Comparison of ENCODE assay signal across 32 cellular contexts in genomic region chr12:57258977-57259970, GRCh38. TPM values are rescaled to one million over a fixed set of nuclear protein-coding genes. Genes with fewer than 3 reads are reported as not detected.
A peak's percentile ranks its signal among the peaks of the same experiment; 100 is the strongest.
DNase-seq lines count a peak whose midpoint lies in the region; ATAC-seq and TF ChIP-seq lines count a peak whose summit lies in the region.
"Had no signal": no experiment of that assay in that cellular context is flagged by ENCODE, and none has a peak within 500 bp of the region (broad histone marks: within the 10 kb centered on the region; RNA-seq: fewer than 3 reads in every experiment).

No MANE protein-coding gene starts in this region.

- H3K4me1 ChIP-seq in fibroblast of lung (ENCODE audit: control insufficient read depth, extremely low read depth, insufficient read depth, low read length) (no peaks in the 10 kb centered on the region), right cardiac atrium (ENCODE audit: control insufficient read depth, insufficient read depth, low read length) (peaks cover 3% of the 10 kb centered on the region), colonic mucosa (no peaks in the 10 kb centered on the region)

- TF ChIP-seq CTCF in fibroblast of lung (conservative IDR thresholded peaks at IDR 0.05 in 1 of 2, IDR thresholded peaks at IDR 0.05 in 1 of 2; ENCODE audit: low read depth in 1 of 2, low read length in 2 of 2) (no peak), colonic mucosa (IDR thresholded peaks at IDR 0.05) (no peak)

- H3K36me3 Mint-ChIP-seq in natural killer cell treated with Interleukin-12 subunit alpha and Interleukin-12 subunit beta and Interleukin-15 and Interleukin-18, amount 100 ng/mL, for 72 hours, result no peaks in the 10 kb centered on the region

- DNase-seq in fibroblast of lung (ENCODE audit: low read depth in 2 of 2) (peak; percentile 44 to 76), right cardiac atrium (peak; percentile 39 to 80 (median 79)), posterior vena cava (ENCODE audit: low spot score) (peak; percentile 64), colonic mucosa (no peak)
- DNase-seq in natural killer cell treated with Interleukin-12 subunit alpha and Interleukin-12 subunit beta and Interleukin-15 and Interleukin-18, amount 100 ng/mL, for 72 hours (ENCODE audit: low spot score), result no peak
- DNase-seq in activated CD4-positive, alpha-beta T cell treated with anti-CD3 and anti-CD28 coated beads for 1 hour, result no peak
- DNase-seq: ACHN; activated CD4-positive, alpha-beta T cell treated with anti-CD3 and anti-CD28 coated beads for 48 hours; caudate nucleus; CD8-positive, alpha-beta T cell; dermis blood vessel endothelial cell; endodermal cell; hippocampal formation; NCI-H1417; NCI-H2081 treated with DMSO at 0.1 percent for 48 hours; NCI-H446 treated with DMSO at 0.1 percent for 48 hours; NCI-H82; substantia nigra; T1000; upper lobe of left lung had no signal

- no peaks in the 10 kb centered on the region for H3K27me3 ChIP-seq in fibroblast of lung (ENCODE audit: control insufficient read depth, insufficient read depth, low read length)
- no peaks in the 10 kb centered on the region for H3K27me3 ChIP-seq in right cardiac atrium (ENCODE audit: control insufficient read depth, insufficient read depth)
- no peaks in the 10 kb centered on the region for H3K27me3 ChIP-seq in colonic mucosa
- H3K27me3 ChIP-seq: neural progenitor cell, SJCRH30, upper lobe of left lung had no signal

- H2AFZ ChIP-seq in fibroblast of lung (ENCODE audit: low read length), result no peak overlapping the region
- H2AFZ ChIP-seq: neural progenitor cell had no signal

- intact Hi-C loops in right cardiac atrium (cut with DNase I), result no loop called here
- intact Hi-C loops in posterior vena cava (cut with DNase I), result loop anchor here in 1 of 2 donors (5.0 kb wide), 1 partner anchor 1412 kb away; no protein-coding TSS in a partner anchor
- intact Hi-C loops in colonic mucosa (cut with DNase I), result no loop called here

- no peak overlapping the region for H3K4me3 Mint-ChIP-seq in natural killer cell treated with Interleukin-12 subunit alpha and Interleukin-12 subunit beta and Interleukin-15 and Interleukin-18, amount 100 ng/mL, for 72 hours
- H3K4me3 Mint-ChIP-seq: activated naive CD4-positive, alpha-beta T cell treated with anti-CD3 and anti-CD28 coated beads, Interleukin-2, amount 50 U/mL, for 24 hours; B cell; CD8-positive, alpha-beta T cell; endodermal cell; memory B cell; neural progenitor cell; stimulated activated effector memory CD8-positive, alpha-beta T cell treated with anti-CD3 and anti-CD28 coated beads, Interleukin-12 subunit alpha, Interleukin-12 subunit beta, amount 100 ng/mL, for 72 hours had no signal

- H3K9ac ChIP-seq in fibroblast of lung (ENCODE audit: insufficient read depth, low read length) (no peak overlapping the region), colonic mucosa (ENCODE audit: low read depth in 2 of 2, low read length in 2 of 2) (no peak overlapping the region)
- H3K9ac ChIP-seq: neural progenitor cell had no signal

- H3K4me3 ChIP-seq in fibroblast of lung (replicated peaks in 1 of 4; ENCODE audit: control extremely low read depth in 1 of 4, insufficient read depth in 1 of 4, low read depth in 3 of 4, low read length in 4 of 4) (no peak overlapping the region), right cardiac atrium (ENCODE audit: low read length) (no peak overlapping the region), colonic mucosa (no peak overlapping the region)
- H3K4me3 ChIP-seq: neural progenitor cell, SJCRH30, upper lobe of left lung had no signal

- ATAC-seq in SK-N-SH treated with all-trans-retinoic acid at 6 μM for 48 hours, result no peak
- peak; percentile 68 for ATAC-seq in right cardiac atrium
- no peak for ATAC-seq in natural killer cell treated with Interleukin-12 subunit alpha and Interleukin-12 subunit beta and Interleukin-15 and Interleukin-18, amount 100 ng/mL, for 72 hours
- no peak for ATAC-seq in GM21529 (IDR thresholded peaks at IDR 0.05; ENCODE audit: unreplicated experiment)
- ATAC-seq: CD8-positive, alpha-beta T cell; esophagus mucosa; stimulated activated effector memory CD8-positive, alpha-beta T cell treated with anti-CD3 and anti-CD28 coated beads, Interleukin-12 subunit alpha, Interleukin-12 subunit beta, amount 100 ng/mL, for 72 hours had no signal

- H3K27ac ChIP-seq in fibroblast of lung (ENCODE audit: insufficient read depth, low read length) (no peak overlapping the region), right cardiac atrium (ENCODE audit: low read length) (peak overlapping the region; percentile 63), colonic mucosa (no peak overlapping the region)
- H3K27ac ChIP-seq: neural progenitor cell, SJCRH30, upper lobe of left lung, VCaP had no signal

- no peaks in the 10 kb centered on the region for H4K20me1 ChIP-seq in fibroblast of lung (ENCODE audit: control insufficient read depth, extremely low read depth, insufficient read depth, low read length)

- no peaks in the 10 kb centered on the region for H3K9me3 Mint-ChIP-seq in natural killer cell treated with Interleukin-12 subunit alpha and Interleukin-12 subunit beta and Interleukin-15 and Interleukin-18, amount 100 ng/mL, for 72 hours
- H3K9me3 Mint-ChIP-seq: activated naive CD4-positive, alpha-beta T cell treated with anti-CD3 and anti-CD28 coated beads, Interleukin-2, amount 50 U/mL, for 24 hours; activated T-helper 2 cell treated with anti-CD3 and anti-CD28 coated beads, Interferon-gamma antibody, Interleukin-2, Interleukin-4, amounts not matched to agents 10 μg/mL and 5 μg/mL and 100 μg/mL, durations not matched to agents 14 hours and 24 hours and 36 hours; CD8-positive, alpha-beta T cell; endodermal cell; memory B cell; neural progenitor cell; stimulated activated effector memory CD8-positive, alpha-beta T cell treated with anti-CD3 and anti-CD28 coated beads, Interleukin-12 subunit alpha, Interleukin-12 subunit beta, amount 100 ng/mL, for 72 hours had no signal

- H3K4me1 Mint-ChIP-seq in natural killer cell treated with Interleukin-12 subunit alpha and Interleukin-12 subunit beta and Interleukin-15 and Interleukin-18, amount 100 ng/mL, for 72 hours (ENCODE audit: low read depth in 2 of 2), result peaks cover 0 to 4% of the 10 kb centered on the region in 2 donors
- H3K4me1 Mint-ChIP-seq: stimulated activated effector memory CD8-positive, alpha-beta T cell treated with anti-CD3 and anti-CD28 coated beads, Interleukin-12 subunit alpha, Interleukin-12 subunit beta, amount 100 ng/mL, for 72 hours had no signal

- H3K36me3 ChIP-seq in fibroblast of lung (ENCODE audit: control insufficient read depth, insufficient read depth, low read length), result peaks cover 14% of the 10 kb centered on the region
- H3K36me3 ChIP-seq in colonic mucosa, result no peaks in the 10 kb centered on the region
- H3K36me3 ChIP-seq: neural progenitor cell, SJCRH30 had no signal

- WGBS in right cardiac atrium, result 51% methylated on average over 6 of the region's 6 CpGs

- H3K27me3 Mint-ChIP-seq in natural killer cell treated with Interleukin-12 subunit alpha and Interleukin-12 subunit beta and Interleukin-15 and Interleukin-18, amount 100 ng/mL, for 72 hours, result no peaks in the 10 kb centered on the region
- H3K27me3 Mint-ChIP-seq: activated naive CD4-positive, alpha-beta T cell treated with anti-CD3 and anti-CD28 coated beads, Interleukin-2, amount 50 U/mL, for 24 hours; B cell; memory B cell had no signal

- H3K9me3 ChIP-seq in fibroblast of lung (ENCODE audit: control insufficient read depth, insufficient read depth, low read depth, low read length) (no peaks in the 10 kb centered on the region), right cardiac atrium (ENCODE audit: control insufficient read depth, low read length) (no peaks in the 10 kb centered on the region), colonic mucosa (no peaks in the 10 kb centered on the region)
- H3K9me3 ChIP-seq: SJCRH30, upper lobe of left lung had no signal

- H3K4me2 ChIP-seq in fibroblast of lung (ENCODE audit: extremely low read depth, insufficient read depth, low read length), result no peak overlapping the region

- no peak overlapping the region for H3K27ac Mint-ChIP-seq in natural killer cell treated with Interleukin-12 subunit alpha and Interleukin-12 subunit beta and Interleukin-15 and Interleukin-18, amount 100 ng/mL, for 72 hours
- H3K27ac Mint-ChIP-seq: activated naive CD4-positive, alpha-beta T cell treated with anti-CD3 and anti-CD28 coated beads, Interleukin-2, amount 50 U/mL, for 24 hours; activated T-helper 2 cell treated with anti-CD3 and anti-CD28 coated beads, Interferon-gamma antibody, Interleukin-2, Interleukin-4, amounts not matched to agents 10 μg/mL and 5 μg/mL and 100 μg/mL, durations not matched to agents 14 hours and 24 hours and 36 hours; B cell; CD8-positive, alpha-beta T cell; endodermal cell; memory B cell; neural progenitor cell; stimulated activated effector memory CD8-positive, alpha-beta T cell treated with anti-CD3 and anti-CD28 coated beads, Interleukin-12 subunit alpha, Interleukin-12 subunit beta, amount 100 ng/mL, for 72 hours had no signal

- H3K79me2 ChIP-seq in fibroblast of lung (ENCODE audit: control insufficient read depth, insufficient read depth, low read length), result no peaks in the 10 kb centered on the region

RNA-seq across cellular contexts. Expression of gene STAC3, which starts 8.3 kb away (rescaled TPM):
- total RNA-seq in fibroblast of lung (0.26 and 0.33 TPM in 2 replicates), right cardiac atrium (1 to 10 TPM in 3 of 4 donors, under 1 TPM in 1; 0.91 to 2.3 (median 1.6) TPM), posterior vena cava (1 to 10 TPM; 1.2 to 2.8 TPM), colonic mucosa (1 to 10 TPM; 1.9 to 2.7 TPM)
- polyA plus RNA-seq in fibroblast of lung (0.18 and 0.33 TPM in 2 replicates), right cardiac atrium (1.2 TPM)
- 0.38 and 0.51 TPM in 2 replicates for polyA plus RNA-seq in fibroblast of lung (2012)
- 1.4 TPM in 1 of 2 replicates, not detected in the other for polyA minus RNA-seq in fibroblast of lung (ENCODE audit: low replicate concordance)
- total RNA-seq in natural killer cell treated with Interleukin-12 subunit alpha and Interleukin-12 subunit beta and Interleukin-15 and Interleukin-18, amount 100 ng/mL, for 72 hours, result 1 to 10 TPM; 2.5 to 6.1 TPM
- total RNA-seq: dermis blood vessel endothelial cell, H4 had no signal

RNA-seq across cellular contexts. Expression of gene SHMT2, which starts 29.8 kb away (rescaled TPM):
- total RNA-seq in fibroblast of lung, result 358 and 380 TPM in 2 replicates
- 139 and 154 TPM in 2 replicates for polyA plus RNA-seq in fibroblast of lung
- 144 and 150 TPM in 2 replicates for polyA plus RNA-seq in fibroblast of lung (2012)
- polyA minus RNA-seq in fibroblast of lung (ENCODE audit: low replicate concordance), result 360 and 376 TPM in 2 replicates
- total RNA-seq in right cardiac atrium, result 10 to 100 TPM; 27.4 to 33.2 (median 29.9) TPM
- polyA plus RNA-seq in right cardiac atrium, result 17.9 TPM
- 10 to 100 TPM; 53.2 to 53.7 TPM for total RNA-seq in posterior vena cava
- 100 to 1,000 TPM; 262 to 355 TPM for total RNA-seq in natural killer cell treated with Interleukin-12 subunit alpha and Interleukin-12 subunit beta and Interleukin-15 and Interleukin-18, amount 100 ng/mL, for 72 hours
- 100 to 1,000 TPM in 1 of 2 donors, 10 to 100 TPM in 1; 69.4 to 160 TPM for total RNA-seq in colonic mucosa

RNA-seq across cellular contexts. Expression of gene NXPH4, which starts 42.7 kb away (rescaled TPM):
- total RNA-seq in fibroblast of lung (0.50 and 1.0 TPM in 2 replicates), right cardiac atrium (under 1 TPM in 3 of 4 donors, not detected in 1; 0.11 to 0.39 (median 0.29) TPM), posterior vena cava (under 1 TPM; 0.24 to 0.79 TPM), colonic mucosa (under 1 TPM in 1 of 2 donors, not detected in 1; 0.27 TPM)
- polyA plus RNA-seq in fibroblast of lung (0.30 and 1.9 TPM in 2 replicates), right cardiac atrium (1.2 TPM)
- polyA plus RNA-seq in fibroblast of lung (2012), result 1.6 and 10.2 TPM in 2 replicates
- 1.0 and 12.0 TPM in 2 replicates for polyA minus RNA-seq in fibroblast of lung (ENCODE audit: low replicate concordance)
- under 1 TPM in 1 of 2 donors, not detected in 1; 0.73 TPM for total RNA-seq in natural killer cell treated with Interleukin-12 subunit alpha and Interleukin-12 subunit beta and Interleukin-15 and Interleukin-18, amount 100 ng/mL, for 72 hours

Comparison
In these comparisons a context has a peak if more than half of its experiments do, and no peak if none do; other contexts are left out.
1. ATAC-seq: peak in right cardiac atrium (2 of 2); none in SK-N-SH treated with all-trans-retinoic acid at 6 μM for 48 hours (single experiment), natural killer cell treated with Interleukin-12 subunit alpha and Interleukin-12 subunit beta and Interleukin-15 and Interleukin-18, amount 100 ng/mL, for 72 hours (0 of 2) and GM21529 (single experiment).
2. DNase-seq: peak in fibroblast of lung (2 of 2), right cardiac atrium (3 of 3) and posterior vena cava (single experiment); none in natural killer cell treated with Interleukin-12 subunit alpha and Interleukin-12 subunit beta and Interleukin-15 and Interleukin-18, amount 100 ng/mL, for 72 hours (single experiment), colonic mucosa (single experiment) and activated CD4-positive, alpha-beta T cell treated with anti-CD3 and anti-CD28 coated beads for 1 hour (single experiment).